13 cellular contexts compared by ENCODE assay signal in genomic region chr22:46102159-46102558, GRCh38. TPM values are rescaled to one million over a fixed set of nuclear protein-coding genes. Genes with fewer than 3 reads are reported as not detected.
DNase-seq lines count a peak whose midpoint lies in the region; ATAC-seq and TF ChIP-seq lines count a peak whose summit lies in the region.
"Had no signal": no experiment of that assay in that cellular context is flagged by ENCODE, and none has a peak within 500 bp of the region (broad histone marks: within the 10 kb centered on the region; RNA-seq: fewer than 3 reads in every experiment).

No MANE protein-coding gene starts in this region.

- WGBS in heart left ventricle, 4 donors: 70 to 86% (median 86%) methylated on average over 3 to 11 of the region's 11 CpGs
- WGBS in prostate gland: 79% methylated on average over 11 of the region's 11 CpGs
- 94% methylated on average over 11 of the region's 11 CpGs; no CpG with 5 or more reads in 1 of the 2 donors for WGBS in upper lobe of left lung, 2 donors

- no peak for ATAC-seq in heart left ventricle
- no peak for ATAC-seq in Right ventricle myocardium superior (ENCODE audit: poor library complexity)
- ATAC-seq in upper lobe of left lung (ENCODE audit: low FRiP score in 2 of 2): no peak
- no peak for ATAC-seq in left colon
- ATAC-seq: activated T-cell treated with anti-CD3 and anti-CD28 coated beads, Interleukin-2, amount 50 U/mL, for 72 hours; stimulated activated naive B cell treated with anti-CD40 and anti-IgM and Interleukin-4, amounts not matched to agents 10 μg/mL and 1 μg/mL and 100 μg/mL, for 72 hours had no signal

- TF ChIP-seq EP300 in upper lobe of left lung (IDR thresholded peaks at IDR 0.05): no peak

- intact Hi-C loops in heart left ventricle (cut with DNase I) (no loop called here), Right ventricle myocardium superior (cut with DNase I) (no loop called here), prostate gland (cut with DNase I) (no loop called here), left colon (cut with DNase I, micrococcal nuclease) (no loop called here)

- H3K27me3 ChIP-seq in heart left ventricle (no peaks in the 10 kb centered on the region), prostate gland (replicated peaks; ENCODE audit: insufficient read depth) (no peaks in the 10 kb centered on the region), upper lobe of left lung (no peaks in the 10 kb centered on the region)

- TF ChIP-seq CTCF in heart left ventricle (IDR thresholded peaks at IDR 0.05) (no peak), prostate gland (IDR thresholded peaks at IDR 0.05) (no peak), upper lobe of left lung (IDR thresholded peaks at IDR 0.05) (no peak)

- H3K36me3 ChIP-seq in heart left ventricle (peaks cover 3 to 90% (median 71%) of the 10 kb centered on the region in 9 donors), prostate gland (peaks cover 0 to 31% of the 10 kb centered on the region in 2 donors), upper lobe of left lung (peaks cover 9 to 81% (median 76%) of the 10 kb centered on the region in 4 donors)

- H3K9me3 ChIP-seq in heart left ventricle: no peaks in the 10 kb centered on the region
- H3K9me3 ChIP-seq in prostate gland: no peaks in the 10 kb centered on the region
- H3K9me3 ChIP-seq in upper lobe of left lung: no peaks in the 10 kb centered on the region

- H3K4me1 ChIP-seq in heart left ventricle (peaks cover 5 to 98% (median 72%) of the 10 kb centered on the region in 12 donors), prostate gland (replicated peaks) (peaks cover 48% of the 10 kb centered on the region), upper lobe of left lung (peaks cover 59 to 75% (median 70%) of the 10 kb centered on the region in 4 donors)

- DNase-seq in heart left ventricle (no peak), Right ventricle myocardium superior (no peak), epithelial cell of prostate (ENCODE audit: low read depth, low spot score) (no peak), prostate gland (ENCODE audit: low spot score) (no peak), upper lobe of left lung (peak in 1 of 2 donors; percentile 69), left colon (no peak), NCI-H2029 (lab: John Stamatoyannopoulos, UW) (no peak)
- DNase-seq in activated effector memory CD4-positive, alpha-beta T cell treated with Interleukin-2 at 50 U/mL for 16 hours: no peak
- DNase-seq: activated CD4-positive, alpha-beta T cell treated with anti-CD3 and anti-CD28 coated beads for 4 hours; activated T-cell treated with anti-CD3 and anti-CD28 coated beads, Interleukin-2, amount 50 U/mL, for 72 hours; cortex of kidney; small intestine; stimulated activated naive B cell treated with anti-CD40 and anti-IgM and Interleukin-4, amounts not matched to agents 10 μg/mL and 1 μg/mL and 100 μg/mL, for 72 hours had no signal

- H3K4me3 ChIP-seq in heart left ventricle (no peak overlapping the region), prostate gland (no peak overlapping the region), upper lobe of left lung (no peak overlapping the region)

- no peak for TF ChIP-seq POLR2A in heart left ventricle (IDR thresholded peaks at IDR 0.05)
- no peak for TF ChIP-seq POLR2A in prostate gland (IDR thresholded peaks at IDR 0.05)
- no peak for TF ChIP-seq POLR2A in upper lobe of left lung (IDR thresholded peaks at IDR 0.05)

- H3K27ac ChIP-seq in heart left ventricle (peak overlapping the region in 8 of 12 donors; percentile 7 to 86 (median 81)), epithelial cell of prostate (peak overlapping the region; percentile 96), prostate gland (peak overlapping the region; percentile 89 to 91), upper lobe of left lung (peak overlapping the region; percentile 43 to 93 (median 86))

RNA-seq across cellular contexts. Expression of gene PPARA, which starts 48.2 kb away (rescaled TPM):
- total RNA-seq in heart left ventricle (10 to 100 TPM; 51.0 to 96.4 (median 83.6) TPM), Right ventricle myocardium superior (66.1 TPM), prostate gland (10 to 100 TPM; 21.2 to 27.3 TPM), upper lobe of left lung (10 to 100 TPM; 10.2 to 27.0 (median 20.9) TPM), left colon (10 to 100 TPM; 70.4 to 73.9 TPM)
- 10 to 100 TPM; 21.1 to 60.9 TPM for polyA plus RNA-seq in heart left ventricle
